Comparison of ENCODE assay signal across 16 cellular contexts in the genomic region with DNA sequence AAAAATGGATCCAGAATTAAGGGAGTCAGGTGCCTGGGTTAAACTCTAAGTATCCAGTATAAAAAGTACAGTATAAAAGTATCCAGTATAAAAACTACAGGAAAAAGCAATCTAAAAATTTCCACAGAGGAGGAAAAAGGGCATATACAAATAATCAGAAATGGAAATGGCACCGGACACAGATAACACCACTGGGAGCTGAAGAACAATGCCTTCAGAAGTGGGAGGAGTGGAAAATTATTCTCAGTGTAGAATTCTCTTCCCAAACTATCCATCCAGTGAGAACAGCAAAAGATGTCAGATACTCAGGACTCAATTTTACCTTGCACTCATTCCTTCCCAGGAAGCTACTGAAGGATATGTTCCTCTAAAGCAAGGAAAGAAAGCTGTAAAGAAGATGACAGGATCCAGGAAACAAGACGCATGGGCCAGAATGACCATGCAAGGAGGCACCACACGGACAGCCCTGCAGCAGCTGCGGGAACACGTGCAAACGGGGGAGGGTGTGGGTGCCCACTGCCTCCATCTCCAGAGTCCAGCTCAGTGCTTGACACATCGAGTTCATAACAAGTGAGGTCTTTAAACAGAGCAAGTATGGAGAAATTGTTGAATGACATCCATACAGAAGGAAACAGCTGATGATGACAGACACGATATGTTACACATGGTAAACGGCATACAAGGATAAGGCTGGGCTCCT.
DNase-seq lines count a peak whose midpoint lies in the region; ATAC-seq and TF ChIP-seq lines count a peak whose summit lies in the region.
"Had no signal": no experiment of that assay in that cellular context is flagged by ENCODE, and none has a peak within 500 bp of the region (broad histone marks: within the 10 kb centered on the region; RNA-seq: fewer than 3 reads in every experiment).

No MANE protein-coding gene starts in this region.

- peaks cover 44% of the 10 kb centered on the region for H3K4me1 Mint-ChIP-seq in CD14-positive monocyte

- H3K4me1 ChIP-seq in Panc1 (ENCODE audit: control insufficient read depth, insufficient read depth, low read length): peaks cover 31% of the 10 kb centered on the region
- H3K4me1 ChIP-seq in neutrophil (ENCODE audit: control insufficient read depth in 1 of 2, insufficient read depth in 1 of 2, low read depth in 1 of 2, low read length in 1 of 2): peaks cover 46 to 50% of the 10 kb centered on the region in 2 experiments

- H3K9me3 ChIP-seq in Panc1 (ENCODE audit: control insufficient read depth, insufficient read depth, low read depth, low read length): no peaks in the 10 kb centered on the region
- H3K9me3 ChIP-seq in neutrophil: no peaks in the 10 kb centered on the region
- H3K9me3 ChIP-seq: prostate gland, vagina had no signal

- no peaks in the 10 kb centered on the region for H3K27me3 ChIP-seq in Panc1 (ENCODE audit: control insufficient read depth, insufficient read depth, low read length)
- no peaks in the 10 kb centered on the region for H3K27me3 ChIP-seq in neutrophil
- H3K27me3 ChIP-seq: vagina had no signal

- peaks cover 0 to 3% (median 0%) of the 10 kb centered on the region in 3 donors for H3K27me3 Mint-ChIP-seq in CD14-positive monocyte (ENCODE audit: low read depth in 3 of 3)
- H3K27me3 Mint-ChIP-seq: activated CD4-positive, alpha-beta T cell treated with anti-CD3 and anti-CD28 coated beads for 36 hours; memory B cell; T-cell had no signal

- intact Hi-C loops in CD14-positive monocyte (cut with micrococcal nuclease): loop anchor here in 1 of 2 donors (10.0 kb wide), 1 partner anchor 59 kb away; no protein-coding TSS in a partner anchor
- intact Hi-C loops in Panc1 (cut with micrococcal nuclease; ENCODE audit: unreplicated experiment): no loop called here
- intact Hi-C loops in head of caudate nucleus (cut with DNase I): no loop called here

- DNase-seq in CD14-positive monocyte (ENCODE audit: low spot score) (no peak), Panc1 (ENCODE audit: low read depth, low spot score) (no peak), head of caudate nucleus (peak in 22 of 42 donors; percentile 7 to 75 (median 48)), germinal center (ENCODE audit: low spot score) (no peak)
- DNase-seq: activated CD4-positive, alpha-beta T cell treated with anti-CD3 and anti-CD28 coated beads for 36 hours; NCI-H446; OCI-M1; stimulated activated CD4-positive, alpha-beta T cell treated with anti-CD3 and anti-CD28 coated beads, Interleukin-2, amount 100 ng/mL, for 48 hours; T-cell had no signal

- TF ChIP-seq CTCF in CD14-positive monocyte (IDR thresholded peaks at IDR 0.05): no peak
- TF ChIP-seq CTCF in Panc1 (IDR thresholded peaks at IDR 0.05): no peak
- no peak for TF ChIP-seq CTCF in neutrophil (IDR thresholded peaks at IDR 0.05)

- no peak for ATAC-seq in Panc1
- no peak for ATAC-seq in GM18861 (IDR thresholded peaks at IDR 0.05; ENCODE audit: unreplicated experiment)
- ATAC-seq in GM21528 (IDR thresholded peaks at IDR 0.05; ENCODE audit: low FRiP score, unreplicated experiment): no peak
- ATAC-seq in GM21526 (IDR thresholded peaks at IDR 0.05; ENCODE audit: low FRiP score, unreplicated experiment): no peak
- ATAC-seq: activated CD4-positive, alpha-beta T cell treated with anti-CD3 and anti-CD28 coated beads for 36 hours; T-cell had no signal

- in situ Hi-C loops in Panc1 (cut with HindIII; ENCODE audit: low pct_unique_long_range_greater_than_20kb, low sequenced_read_pairs): no loop called here

- no peaks in the 10 kb centered on the region for H3K9me3 Mint-ChIP-seq in CD14-positive monocyte
- H3K9me3 Mint-ChIP-seq: memory B cell, T-cell had no signal

- CTCF ChIA-PET in Panc1 (lab: Charles Lee): no interaction called here

- peak overlapping the region; percentile 10; the same call in 1 of the 2 replicates for H3K27ac ChIP-seq in Panc1 (ENCODE audit: low read length)
- peak overlapping the region; percentile 95 for H3K27ac ChIP-seq in neutrophil
- H3K27ac ChIP-seq: prostate gland, vagina had no signal

- H3K4me3 ChIP-seq in Panc1 (ENCODE audit: low read depth in 2 of 2, low read length in 2 of 2) (no peak overlapping the region), neutrophil (ENCODE audit: low read depth in 1 of 2, low read length in 1 of 2) (no peak overlapping the region)
- H3K4me3 ChIP-seq: prostate gland, vagina had no signal

- H3K27ac Mint-ChIP-seq in CD14-positive monocyte: peak overlapping the region in 4 of 7 donors; percentile 8 to 40 (median 38)
- H3K27ac Mint-ChIP-seq: memory B cell had no signal

- POLR2A ChIA-PET in Panc1 (lab: Charles Lee): no interaction called here

- peaks cover 23 to 50% of the 10 kb centered on the region in 2 donors for H3K36me3 Mint-ChIP-seq in CD14-positive monocyte

- H3K4me3 Mint-ChIP-seq in CD14-positive monocyte: no peak overlapping the region
- H3K4me3 Mint-ChIP-seq: activated CD4-positive, alpha-beta T cell treated with anti-CD3 and anti-CD28 coated beads for 36 hours; memory B cell; T-cell had no signal

- no TSS peak for BruUV-seq in Panc1 (replicated peaks; lab: Mats Ljungman, UMichigan)

- no peaks in the 10 kb centered on the region; the same call in 1 of the 2 replicates for H3K36me3 ChIP-seq in Panc1 (ENCODE audit: control insufficient read depth, insufficient read depth, low read length)
- H3K36me3 ChIP-seq in neutrophil: peaks cover 3% of the 10 kb centered on the region
- H3K36me3 ChIP-seq: prostate gland, vagina had no signal

Comparison
In these comparisons a context has a peak if more than half of its experiments do, and no peak if none do; other contexts are left out.
1. DNase-seq: peak in head of caudate nucleus (22 of 42); none in CD14-positive monocyte (single experiment), Panc1 (single experiment) and germinal center (single experiment).